In genomic region chr1:116806245-116806644, GRCh38 we compare ENCODE assay signal across 10 cellular contexts. TPM values are rescaled to one million over a fixed set of nuclear protein-coding genes. Genes with fewer than 3 reads are reported as not detected.
A peak's percentile ranks its signal among the peaks of the same experiment; 100 is the strongest.
DNase-seq lines count a peak whose midpoint lies in the region; ATAC-seq and FAIRE-seq lines count a peak whose summit lies in the region.
"Had no signal": no experiment of that assay in that cellular context is flagged by ENCODE, and none has a peak within 500 bp of the region (broad histone marks: within the 10 kb centered on the region; RNA-seq: fewer than 3 reads in every experiment).

No MANE protein-coding gene starts in this region.

- H3K27me3 ChIP-seq in H7 (ENCODE audit: control insufficient read depth, insufficient read depth, low read length), result no peaks in the 10 kb centered on the region

- H3K36me3 ChIP-seq in H7 (replicated peaks; ENCODE audit: control insufficient read depth, insufficient read depth, low read length), result no peaks in the 10 kb centered on the region

- ATAC-seq in HG03469 (IDR thresholded peaks at IDR 0.05; ENCODE audit: unreplicated experiment) (peak; percentile 43), HG03565 (IDR thresholded peaks at IDR 0.05; ENCODE audit: unreplicated experiment) (no peak)

- peak; percentile 92 for FAIRE-seq in GM18507 (lab: Jason Lieb, UNC)

- DNase-seq in GM18507 (ENCODE audit: extremely low spot score, insufficient read length, low read depth), result no peak
- DNase-seq in activated T-cell treated with anti-CD3 and anti-CD28 coated beads, Interleukin-2, amount 50 U/mL, for 48 hours, result peak; percentile 86 to 88
- peak; percentile 21 to 47 for DNase-seq in stimulated activated CD4-positive, alpha-beta T cell treated with anti-CD3 and anti-CD28 coated beads, Interleukin-15, amount 100 ng/mL, for 1 hour (ENCODE audit: low read depth in 1 of 2, low spot score in 1 of 2)
- DNase-seq in DMS79 treated with DMSO at 0.1 percent for 48 hours (lab: John Stamatoyannopoulos, UW), result no peak
- DNase-seq in H7, result no peak
- no peak for DNase-seq in NCI-H446 treated with DMSO at 0.1 percent for 48 hours (lab: John Stamatoyannopoulos, UW)
- DNase-seq: cortex of kidney had no signal

- H3K4me3 ChIP-seq in H7 (ENCODE audit: insufficient read depth, low read depth, low read length), result no peak overlapping the region

RNA-seq across cellular contexts. Expression of gene CD2, which starts 52.0 kb away (rescaled TPM):
- total RNA-seq in H7 (2014; rRNA removed; shearing (Covaris generic)), result not detected in 2 replicates
- total RNA-seq: SK-MEL-5 had no signal

Comparison
In these comparisons a context has a peak if more than half of its experiments do, and no peak if none do; other contexts are left out.
1. DNase-seq: peak in activated T-cell treated with anti-CD3 and anti-CD28 coated beads, Interleukin-2, amount 50 U/mL, for 48 hours (2 of 2) and stimulated activated CD4-positive, alpha-beta T cell treated with anti-CD3 and anti-CD28 coated beads, Interleukin-15, amount 100 ng/mL, for 1 hour (2 of 2); none in GM18507 (single experiment), DMS79 treated with DMSO at 0.1 percent for 48 hours (single experiment), H7 (single experiment) and NCI-H446 treated with DMSO at 0.1 percent for 48 hours (single experiment).